Comparison of ENCODE assay signal across 33 cellular contexts in genomic region chr1:31659889-31660288, GRCh38. TPM values are rescaled to one million over a fixed set of nuclear protein-coding genes. Genes with fewer than 3 reads are reported as not detected.
"Had no signal": no experiment of that assay in that cellular context is flagged by ENCODE, and none has a peak within 500 bp of the region (broad histone marks: within the 10 kb centered on the region; RNA-seq: fewer than 3 reads in every experiment).

No MANE protein-coding gene starts in this region.

- ATAC-seq: activated CD4-positive, alpha-beta T cell treated with anti-CD3 and anti-CD28 coated beads for 36 hours; activated CD8-positive, alpha-beta memory T cell treated with anti-CD3 and anti-CD28 coated beads, Interleukin-2, amount 10 ng/mL, durations not matched to agents 7 days and 5 days; Panc1 had no signal

- H3K27ac ChIP-seq: brain microvascular endothelial cell, cardiac muscle cell, SJSA1 had no signal

- H3K36me3 ChIP-seq: brain microvascular endothelial cell, cardiac muscle cell had no signal

- H3K4me1 Mint-ChIP-seq: activated CD4-positive, alpha-beta T cell treated with anti-CD3 and anti-CD28 coated beads for 36 hours; activated CD4-positive, alpha-beta T cell treated with anti-CD3 and anti-CD28 coated beads, Interleukin-2, amount 10 ng/mL, durations not matched to agents 7 days and 5 days; activated CD8-positive, alpha-beta memory T cell treated with anti-CD3 and anti-CD28 coated beads, Interleukin-2, amount 10 ng/mL, durations not matched to agents 7 days and 5 days; activated naive CD8-positive, alpha-beta T cell treated with anti-CD3 and anti-CD28 coated beads for 36 hours; central memory CD8-positive, alpha-beta T cell had no signal

- H3K4me3 Mint-ChIP-seq: activated CD4-positive, alpha-beta memory T cell treated with anti-CD3 and anti-CD28 coated beads for 36 hours; activated CD4-positive, alpha-beta T cell treated with anti-CD3 and anti-CD28 coated beads for 36 hours; activated CD4-positive, alpha-beta T cell treated with anti-CD3 and anti-CD28 coated beads, Interleukin-2, amount 10 ng/mL, durations not matched to agents 7 days and 5 days; activated CD8-positive, alpha-beta memory T cell treated with anti-CD3 and anti-CD28 coated beads, Interleukin-2, amount 10 ng/mL, durations not matched to agents 7 days and 5 days; activated naive CD8-positive, alpha-beta T cell treated with anti-CD3 and anti-CD28 coated beads for 36 hours; central memory CD8-positive, alpha-beta T cell; T-helper 1 cell treated with Interleukin-12 subunit alpha and Interleukin-12 subunit beta and Interleukin-4 antibody, amounts not matched to agents 30 μg/mL and 1 μg/mL, for 36 hours; T-helper 2 cell treated with Interferon-gamma antibody and Interleukin-4, amounts not matched to agents 5 μg/mL and 100 μg/mL, for 36 hours had no signal

- H3K36me3 Mint-ChIP-seq: activated CD4-positive, alpha-beta memory T cell treated with anti-CD3 and anti-CD28 coated beads for 36 hours; activated CD8-positive, alpha-beta memory T cell treated with anti-CD3 and anti-CD28 coated beads, Interleukin-2, amount 10 ng/mL, durations not matched to agents 7 days and 5 days; activated naive CD8-positive, alpha-beta T cell treated with anti-CD3 and anti-CD28 coated beads for 36 hours had no signal

- H3K27me3 Mint-ChIP-seq: activated CD4-positive, alpha-beta memory T cell treated with anti-CD3 and anti-CD28 coated beads for 36 hours; activated CD4-positive, alpha-beta T cell treated with anti-CD3 and anti-CD28 coated beads for 36 hours; activated CD4-positive, alpha-beta T cell treated with anti-CD3 and anti-CD28 coated beads, Interleukin-2, amount 10 ng/mL, durations not matched to agents 7 days and 5 days; activated naive CD8-positive, alpha-beta T cell treated with anti-CD3 and anti-CD28 coated beads for 36 hours had no signal

- H3K4me3 ChIP-seq: cardiac muscle cell, SJSA1 had no signal

- H3K9me3 ChIP-seq: SJSA1, SK-N-SH had no signal

- H3K27me3 ChIP-seq: brain microvascular endothelial cell, cardiac muscle cell, SJSA1 had no signal

- H3K9me3 Mint-ChIP-seq: activated CD4-positive, alpha-beta memory T cell treated with anti-CD3 and anti-CD28 coated beads for 36 hours; activated CD4-positive, alpha-beta T cell treated with anti-CD3 and anti-CD28 coated beads, Interleukin-2, amount 10 ng/mL, durations not matched to agents 7 days and 5 days; activated naive CD8-positive, alpha-beta T cell treated with anti-CD3 and anti-CD28 coated beads for 36 hours; central memory CD8-positive, alpha-beta T cell; T-helper 1 cell treated with Interleukin-12 subunit alpha and Interleukin-12 subunit beta and Interleukin-4 antibody, amounts not matched to agents 30 μg/mL and 1 μg/mL, for 36 hours; T-helper 2 cell treated with Interferon-gamma antibody and Interleukin-4, amounts not matched to agents 5 μg/mL and 100 μg/mL, for 36 hours had no signal

- H3K9ac ChIP-seq: SK-N-SH had no signal

- DNase-seq: activated CD4-positive, alpha-beta memory T cell treated with anti-CD3 and anti-CD28 coated beads for 36 hours; activated CD4-positive, alpha-beta T cell treated with anti-CD3 and anti-CD28 coated beads for 36 hours; activated CD4-positive, alpha-beta T cell treated with anti-CD3 and anti-CD28 coated beads, Interleukin-2, amount 10 ng/mL, durations not matched to agents 7 days and 5 days; activated CD8-positive, alpha-beta memory T cell treated with anti-CD3 and anti-CD28 coated beads for 24 hours; activated CD8-positive, alpha-beta memory T cell treated with anti-CD3 and anti-CD28 coated beads, Interleukin-2, amount 10 ng/mL, durations not matched to agents 7 days and 5 days; activated CD8-positive, alpha-beta memory T cell treated with anti-CD3 and anti-CD28 coated beads, Interleukin-2, amount 50 U/mL, for 48 hours; activated effector memory CD4-positive, alpha-beta T cell treated with Interleukin-2 at 50 U/mL for 16 hours; activated naive CD4-positive, alpha-beta T cell treated with anti-CD3 and anti-CD28 coated beads, Interleukin-2, amount 50 U/mL, for 16 hours; activated naive CD8-positive, alpha-beta T cell treated with anti-CD3 and anti-CD28 coated beads for 36 hours; activated T-cell treated with anti-CD3 and anti-CD28 coated beads, Interleukin-2, amount 50 U/mL, for 48 hours; amniotic stem cell; brain microvascular endothelial cell; Karpas-422; KBM-7; NCI-H1105; NCI-H1417 treated with DMSO at 0.1 percent for 48 hours; NCI-H187 treated with DMSO at 0.1 percent for 48 hours; NCI-H2081; NCI-H2171 treated with DMSO at 0.1 percent for 48 hours; NCI-H226; NCI-H446 treated with DMSO at 0.1 percent for 48 hours; NCI-H524; NCI-H69; SHP77 treated with DMSO at 0.1 percent for 48 hours had no signal

- H3K27ac Mint-ChIP-seq: activated CD4-positive, alpha-beta memory T cell treated with anti-CD3 and anti-CD28 coated beads for 36 hours; activated CD4-positive, alpha-beta T cell treated with anti-CD3 and anti-CD28 coated beads for 36 hours; activated CD4-positive, alpha-beta T cell treated with anti-CD3 and anti-CD28 coated beads, Interleukin-2, amount 10 ng/mL, durations not matched to agents 7 days and 5 days; activated CD8-positive, alpha-beta memory T cell treated with anti-CD3 and anti-CD28 coated beads, Interleukin-2, amount 10 ng/mL, durations not matched to agents 7 days and 5 days; activated naive CD8-positive, alpha-beta T cell treated with anti-CD3 and anti-CD28 coated beads for 36 hours; T-helper 1 cell treated with Interleukin-12 subunit alpha and Interleukin-12 subunit beta and Interleukin-4 antibody, amounts not matched to agents 30 μg/mL and 1 μg/mL, for 36 hours; T-helper 2 cell treated with Interferon-gamma antibody and Interleukin-4, amounts not matched to agents 5 μg/mL and 100 μg/mL, for 36 hours had no signal

RNA-seq across cellular contexts. Expression of gene HCRTR1, which starts 42.4 kb away (rescaled TPM):
- total RNA-seq: activated CD4-positive, alpha-beta memory T cell treated with anti-CD3 and anti-CD28 coated beads for 36 hours; activated CD4-positive, alpha-beta T cell treated with anti-CD3 and anti-CD28 coated beads for 36 hours; activated CD4-positive, alpha-beta T cell treated with anti-CD3 and anti-CD28 coated beads, Interleukin-2, amount 10 ng/mL, durations not matched to agents 7 days and 5 days; activated CD8-positive, alpha-beta memory T cell treated with anti-CD3 and anti-CD28 coated beads, Interleukin-2, amount 10 ng/mL, durations not matched to agents 7 days and 5 days; activated naive CD8-positive, alpha-beta T cell treated with anti-CD3 and anti-CD28 coated beads for 36 hours; cardiac muscle cell; MCF 10A; RPMI7951; SJSA1 had no signal
- polyA plus RNA-seq: cardiac muscle cell had no signal

RNA-seq across cellular contexts. Expression of gene COL16A1, which starts 43.9 kb away (rescaled TPM):
- total RNA-seq: activated CD4-positive, alpha-beta T cell treated with anti-CD3 and anti-CD28 coated beads, Interleukin-2, amount 10 ng/mL, durations not matched to agents 7 days and 5 days; activated CD8-positive, alpha-beta memory T cell treated with anti-CD3 and anti-CD28 coated beads, Interleukin-2, amount 10 ng/mL, durations not matched to agents 7 days and 5 days had no signal
